Comparison of ENCODE assay signal across 23 cellular contexts in the genomic region with DNA sequence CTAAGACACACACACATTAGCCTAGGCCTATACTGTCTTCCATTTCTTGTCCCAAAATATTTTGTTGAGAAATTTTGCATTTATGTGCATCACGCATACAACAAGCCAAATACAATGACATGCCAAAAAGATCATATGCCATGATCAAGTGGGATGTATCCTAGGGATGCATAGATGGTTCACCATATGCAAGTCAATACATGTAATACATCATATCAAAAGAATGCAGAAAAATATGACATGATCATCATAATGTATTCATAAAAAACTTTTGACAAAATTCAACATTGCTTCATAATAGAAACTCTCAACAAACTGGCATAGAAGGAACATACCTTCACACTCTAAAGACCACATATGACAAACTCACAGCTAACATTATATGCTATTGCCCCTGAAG.
DNase-seq lines count a peak whose midpoint lies in the region; ATAC-seq, FAIRE-seq and TF ChIP-seq lines count a peak whose summit lies in the region.
"Had no signal": no experiment of that assay in that cellular context is flagged by ENCODE, and none has a peak within 500 bp of the region (broad histone marks: within the 10 kb centered on the region; RNA-seq: fewer than 3 reads in every experiment).

No MANE protein-coding gene starts in this region.

- H3K36me3 ChIP-seq in RWPE2 (ENCODE audit: low read depth): no peaks in the 10 kb centered on the region
- H3K36me3 ChIP-seq: BLaER1 treated with 17β-estradiol and CSF1 and Interleukin-3, amounts not matched to agents 10 nM and 100 nM had no signal

- TF ChIP-seq CTCF in D721Med (IDR thresholded peaks at IDR 0.05; ENCODE audit: insufficient read depth, missing control alignments) (no peak), RWPE2 (IDR thresholded peaks at IDR 0.05; ENCODE audit: poor library complexity, severe bottlenecking) (no peak), epithelial cell of esophagus (IDR thresholded peaks at IDR 0.05; ENCODE audit: insufficient read depth, low read depth, low read length, missing control alignments) (no peak)

- peaks cover 2% of the 10 kb centered on the region for H3K9me3 ChIP-seq in RWPE2 (ENCODE audit: severe bottlenecking)
- H3K9me3 ChIP-seq: Caco-2 had no signal

- ATAC-seq in RWPE2 (ENCODE audit: low read depth): peak; percentile 29; the same call in 1 of the 3 replicates
- ATAC-seq in GM21528 (IDR thresholded peaks at IDR 0.05; ENCODE audit: low FRiP score, unreplicated experiment): no peak
- ATAC-seq: CD8-positive, alpha-beta T cell; GM12878 had no signal

- DNase-seq in D721Med (ENCODE audit: insufficient read length, low spot score) (no peak), RWPE2 (ENCODE audit: low spot score) (no peak), epithelial cell of esophagus (ENCODE audit: low read depth) (peak; percentile 28), AG08396 (ENCODE audit: low spot score) (no peak), NCI-H1105 treated with DMSO at 0.1 percent for 48 hours (lab: John Stamatoyannopoulos, UW) (no peak)
- DNase-seq: 8988T; ACHN; Caco-2; Calu3; CD4-positive, alpha-beta T cell; CD8-positive, alpha-beta T cell; DMS 273 treated with DMSO at 0.1 percent for 48 hours; DMS153; DMS79; DND-41; EL; GDM1 had no signal

- no peak overlapping the region for H3K27ac ChIP-seq in RWPE2 (ENCODE audit: poor library complexity, severe bottlenecking)
- H3K27ac ChIP-seq: C4-2B had no signal

- no peaks in the 10 kb centered on the region for H3K27me3 ChIP-seq in RWPE2 (ENCODE audit: insufficient read depth, poor library complexity, severe bottlenecking)
- H3K27me3 ChIP-seq: BLaER1 treated with 17β-estradiol and CSF1 and Interleukin-3, amounts not matched to agents 10 nM and 100 nM had no signal

- H3K4me1 ChIP-seq in RWPE2 (ENCODE audit: insufficient read depth, poor library complexity, severe bottlenecking): no peaks in the 10 kb centered on the region
- H3K4me1 ChIP-seq: Caco-2 had no signal

- peak; percentile 68 for FAIRE-seq in D721Med (lab: Jason Lieb, UNC)
- FAIRE-seq: GM12878, GM12892, GM18507 had no signal

- H3K4me3 ChIP-seq in RWPE2 (ENCODE audit: severe bottlenecking) (no peak overlapping the region), epithelial cell of esophagus (ENCODE audit: low read length) (no peak overlapping the region)
- H3K4me3 ChIP-seq: BLaER1 treated with 17β-estradiol and CSF1 and Interleukin-3, amounts not matched to agents 10 nM and 100 nM; GM12878 had no signal
